Comparison of ENCODE assay signal across 8 cellular contexts in genomic region chr22:29603358-29604191, GRCh38. TPM values are rescaled to one million over a fixed set of nuclear protein-coding genes. Genes with fewer than 3 reads are reported as not detected.
DNase-seq lines count a peak whose midpoint lies in the region; ATAC-seq and TF ChIP-seq lines count a peak whose summit lies in the region.

NF2 (plus strand) TSS chr22:29603633; CDS start chr22:29603999, 366 bp downstream.

- CTCF ChIA-PET in AG04450 (lab: Charles Lee) (interaction anchor here (0.7 to 1.2 kb wide), 3 partner anchors 8 to 485 kb away, joined by 3 to 5 read pairs (median 4); no protein-coding TSS in a partner anchor), mammary epithelial cell (lab: Charles Lee; ENCODE audit: low non-redundant PET) (no interaction called here)

- H3K4me2 ChIP-seq in mammary epithelial cell (ENCODE audit: insufficient read depth, low read depth, low read length), result peak within 1 kb of the TSS; percentile 88

- POLR2A ChIA-PET in AG04450 (lab: Yijun Ruan, JAX), result interaction anchor here (0.7 to 1.5 kb wide), 2 partner anchors 12 to 22 kb away, joined by 4 to 5 read pairs; no protein-coding TSS in a partner anchor

- in situ Hi-C loops in mammary epithelial cell (cut with MboI; ENCODE audit: low sequenced_read_pairs in 2 of 2), result no loop called here

- peaks cover 46% of the 10 kb centered on the region for H3K79me2 ChIP-seq in mammary epithelial cell (ENCODE audit: insufficient read depth, low read length)

- H3K36me3 ChIP-seq in WERI-Rb-1 (peaks cover 23% of the 10 kb centered on the region), mammary epithelial cell (ENCODE audit: insufficient read depth, low read length) (no peaks in the 10 kb centered on the region)

- under 1% methylated on average over 30 of the region's 84 CpGs for WGBS in mammary epithelial cell (ENCODE audit: low coverage, missing lambda C conversion rate)

- H3K9ac ChIP-seq in mammary epithelial cell (ENCODE audit: insufficient read depth, low read length), result peak within 1 kb of the TSS; percentile 89

- dilution Hi-C loops in mammary epithelial cell (cut with HindIII; ENCODE audit: low sequenced_read_pairs), result no loop called here

- intact Hi-C loops in mammary epithelial cell (cut with micrococcal nuclease), result loop anchor here (1.0 to 10.0 kb wide), 3 partner anchors 22 to 484 kb away; no protein-coding TSS in a partner anchor

- peak within 1 kb of the TSS; percentile 96 for H2AFZ ChIP-seq in mammary epithelial cell (ENCODE audit: low read depth, low read length)

- peak; percentile 96 for ATAC-seq in GM18873 (IDR thresholded peaks at IDR 0.05; ENCODE audit: low FRiP score, unreplicated experiment)
- ATAC-seq in HG03139 (IDR thresholded peaks at IDR 0.05; ENCODE audit: unreplicated experiment), result peak; percentile 91

- H3K4me3 ChIP-seq in AG04450 (ENCODE audit: low read depth, low read length) (peak within 1 kb of the TSS; percentile 77), WERI-Rb-1 (ENCODE audit: low read depth, low read length) (peak within 1 kb of the TSS; percentile 89), mammary epithelial cell (replicated peaks in 1 of 3; ENCODE audit: insufficient read depth in 1 of 3, low read depth in 2 of 3, low read length in 3 of 3) (peak within 1 kb of the TSS; percentile 76 to 90 (median 86)), iPS-18c (ENCODE audit: insufficient read depth, low read depth, low read length) (peak within 1 kb of the TSS; percentile 85), skin epidermis (peak within 1 kb of the TSS; percentile 76 to 99 (median 96))

- no peaks in the 10 kb centered on the region for H4K20me1 ChIP-seq in mammary epithelial cell (ENCODE audit: insufficient read depth, low read length)

- H3K9me3 ChIP-seq in AG04450 (ENCODE audit: control insufficient read depth, insufficient read depth, low read length), result no peaks in the 10 kb centered on the region; the same call in 1 of the 2 replicates
- H3K9me3 ChIP-seq in WERI-Rb-1 (ENCODE audit: severe bottlenecking), result no peaks in the 10 kb centered on the region
- H3K9me3 ChIP-seq in mammary epithelial cell (replicated peaks; ENCODE audit: insufficient read depth, low read length), result no peaks in the 10 kb centered on the region
- no peaks in the 10 kb centered on the region for H3K9me3 ChIP-seq in iPS-18c (ENCODE audit: control insufficient read depth, insufficient read depth, low read length)

- H3K4me1 ChIP-seq in mammary epithelial cell (ENCODE audit: insufficient read depth, low read length), result peaks cover 10% of the 10 kb centered on the region

- no peak for TF ChIP-seq CTCF in AG04450 (IDR thresholded peaks at IDR 0.05; ENCODE audit: low read depth, low read length)
- 0 out of 2 replicates have a peak, but pooled peaks have one; percentile 4 for TF ChIP-seq CTCF in WERI-Rb-1 (IDR thresholded peaks at IDR 0.05; ENCODE audit: low read depth, low read length)
- peak in 1 of 2 donors; percentile 9 for TF ChIP-seq CTCF in mammary epithelial cell (conservative IDR thresholded peaks at IDR 0.05 in 1 of 2, IDR thresholded peaks at IDR 0.05 in 1 of 2; ENCODE audit: extremely low read depth in 1 of 2, insufficient read depth in 1 of 2, low read depth in 1 of 2, low read length in 2 of 2)

- DNase-seq in AG04450 (ENCODE audit: low read depth, low spot score), result peak; percentile 98
- DNase-seq in NCI-H2196 treated with DMSO at 0.1 percent for 48 hours (lab: John Stamatoyannopoulos, UW; ENCODE audit: unreplicated experiment), result peak; percentile 82
- DNase-seq in WERI-Rb-1, result peak; percentile 98
- peak; percentile 99 for DNase-seq in mammary epithelial cell

- BruUV-seq in mammary epithelial cell (replicated peaks; lab: Mats Ljungman, UMichigan), result TSS peak; percentile 62

- H3K27me3 ChIP-seq in AG04450 (ENCODE audit: control insufficient read depth, insufficient read depth, low read length) (no peaks in the 10 kb centered on the region), WERI-Rb-1 (ENCODE audit: insufficient read depth, low read depth, severe bottlenecking) (no peaks in the 10 kb centered on the region), mammary epithelial cell (ENCODE audit: insufficient read depth, low read length) (no peaks in the 10 kb centered on the region)

- H3K27ac ChIP-seq in AG04450 (ENCODE audit: low read depth, low read length) (peak within 1 kb of the TSS; percentile 73), WERI-Rb-1 (peak within 1 kb of the TSS; percentile 86), mammary epithelial cell (ENCODE audit: insufficient read depth, low read depth, low read length) (peak within 1 kb of the TSS; percentile 78), skin epidermis (peak within 1 kb of the TSS; percentile 91 to 99 (median 97))

RNA-seq across cellular contexts. Expression of gene NF2, which starts in this region (rescaled TPM):
- polyA plus RNA-seq in AG04450 (2011; rRNA removed) (52.3 and 57.6 TPM in 2 replicates), mammary epithelial cell (58.3 TPM)
- 86.0 and 94.3 TPM in 2 replicates for polyA minus RNA-seq in AG04450 (2011; rRNA and poly(A)+ RNA removed)
- 100 to 1,000 TPM in 1 of 2 donors, 10 to 100 TPM in 1; 95.2 to 138 TPM for total RNA-seq in mammary epithelial cell
- polyA minus RNA-seq in mammary epithelial cell, result 140 TPM

Comparison
In these comparisons a context has a peak if more than half of its experiments do, and no peak if none do; other contexts are left out.
1. Peak in every context shown above with its lines: DNase-seq, ATAC-seq, H3K4me3 ChIP-seq and H3K27ac ChIP-seq.